In genomic region chr12:123100882-123101281, GRCh38 we compare ENCODE assay signal across 17 cellular contexts.
"Had no signal": no experiment of that assay in that cellular context is flagged by ENCODE, and none has a peak within 500 bp of the region (broad histone marks: within the 10 kb centered on the region; RNA-seq: fewer than 3 reads in every experiment).

No MANE protein-coding gene starts in this region.

- H3K9me3 ChIP-seq: right lobe of liver, suprapubic skin, tibial artery, upper lobe of left lung, vagina had no signal

- DNase-seq: effector CD4-positive, alpha-beta T cell; endodermal cell; erythroblast; foreskin melanocyte; islet precursor cell; natural killer cell; right lobe of liver; stimulated activated CD4-positive, alpha-beta T cell treated with anti-CD3 and anti-CD28 coated beads, Interleukin-4, amount 100 ng/mL, for 1 hour; stimulated activated CD8-positive, alpha-beta memory T cell treated with anti-CD3 and anti-CD28 coated beads, Interleukin-4, amount 100 ng/mL, for 48 hours; stimulated activated naive CD8-positive, alpha-beta T cell treated with anti-CD3 and anti-CD28 coated beads, Interleukin-15, Interleukin-2, amounts not matched to agents 100 U/mL and 50 U/mL, for 24 hours; tibial artery had no signal

- H3K36me3 Mint-ChIP-seq: natural killer cell; stimulated activated effector memory CD8-positive, alpha-beta T cell treated with anti-CD3 and anti-CD28 coated beads, Interleukin-12 subunit alpha, Interleukin-12 subunit beta, amount 100 ng/mL, for 72 hours had no signal

- H3K4me3 Mint-ChIP-seq: endodermal cell; natural killer cell; neural crest cell; stimulated activated effector memory CD8-positive, alpha-beta T cell treated with anti-CD3 and anti-CD28 coated beads, Interleukin-12 subunit alpha, Interleukin-12 subunit beta, amount 100 ng/mL, for 72 hours had no signal

- ATAC-seq: natural killer cell; right lobe of liver; stimulated activated effector memory CD8-positive, alpha-beta T cell treated with anti-CD3 and anti-CD28 coated beads, Interleukin-12 subunit alpha, Interleukin-12 subunit beta, amount 100 ng/mL, for 72 hours; stimulated activated naive CD8-positive, alpha-beta T cell treated with anti-CD3 and anti-CD28 coated beads, Interleukin-15, Interleukin-2, amounts not matched to agents 100 U/mL and 50 U/mL, for 24 hours had no signal

- H3K9me3 Mint-ChIP-seq: endodermal cell; natural killer cell; neural crest cell; stimulated activated effector memory CD8-positive, alpha-beta T cell treated with anti-CD3 and anti-CD28 coated beads, Interleukin-12 subunit alpha, Interleukin-12 subunit beta, amount 100 ng/mL, for 72 hours had no signal

- H3K27ac Mint-ChIP-seq: endodermal cell; natural killer cell; stimulated activated effector memory CD8-positive, alpha-beta T cell treated with anti-CD3 and anti-CD28 coated beads, Interleukin-12 subunit alpha, Interleukin-12 subunit beta, amount 100 ng/mL, for 72 hours had no signal

- H3K27ac ChIP-seq: coronary artery, right lobe of liver, suprapubic skin, tibial artery, vagina had no signal

- H3K4me3 ChIP-seq: coronary artery, right lobe of liver, suprapubic skin, tibial artery, upper lobe of left lung, vagina had no signal

- H3K27me3 ChIP-seq: right lobe of liver, suprapubic skin, tibial artery, upper lobe of left lung, vagina had no signal

- H3K36me3 ChIP-seq: right lobe of liver, suprapubic skin, tibial artery, upper lobe of left lung, vagina had no signal
